Comparison of ENCODE assay signal across 2 cellular contexts in the genomic region with DNA sequence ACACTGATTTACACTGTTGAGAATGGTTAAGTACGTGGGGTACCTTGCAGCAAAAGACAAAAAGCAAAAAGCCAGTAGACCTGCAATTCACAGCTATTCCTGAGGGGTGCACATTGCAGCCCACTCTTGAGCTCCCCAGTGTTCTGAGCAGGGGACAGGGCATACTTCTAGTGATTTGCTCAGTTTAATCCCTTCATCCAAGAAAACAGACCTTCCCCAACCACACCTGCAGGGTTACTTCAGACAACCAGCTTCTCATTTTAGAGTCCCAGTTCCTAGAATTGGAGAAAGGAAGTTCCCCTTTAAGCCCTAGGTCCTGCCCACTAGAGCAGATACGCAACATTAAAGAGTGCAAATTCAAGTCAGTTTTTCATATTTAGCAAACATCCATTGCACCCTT.
TF ChIP-seq lines count a peak whose summit lies in the region.

No MANE protein-coding gene starts in this region.

TF ChIP-seq in SK-N-SH, 30 proteins besides CTCF, POLR2A, EP300 and RAD21 (continued from another document):
- TF ChIP-seq, protein P1, sequence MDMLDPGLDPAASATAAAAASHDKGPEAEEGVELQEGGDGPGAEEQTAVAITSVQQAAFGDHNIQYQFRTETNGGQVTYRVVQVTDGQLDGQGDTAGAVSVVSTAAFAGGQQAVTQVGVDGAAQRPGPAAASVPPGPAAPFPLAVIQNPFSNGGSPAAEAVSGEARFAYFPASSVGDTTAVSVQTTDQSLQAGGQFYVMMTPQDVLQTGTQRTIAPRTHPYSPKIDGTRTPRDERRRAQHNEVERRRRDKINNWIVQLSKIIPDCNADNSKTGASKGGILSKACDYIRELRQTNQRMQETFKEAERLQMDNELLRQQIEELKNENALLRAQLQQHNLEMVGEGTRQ (IDR thresholded peaks at IDR 0.05; ENCODE audit: borderline replicate concordance, low read depth, low read length), result no peak
- TF ChIP-seq RFX5 (IDR thresholded peaks at IDR 0.05; ENCODE audit: low read length) (no peak), FOXM1 (IDR thresholded peaks at IDR 0.05; ENCODE audit: low read depth) (no peak), GATA2 (CRISPR knock-in tag; IDR thresholded peaks at IDR 0.05) (no peak), YY1 (IDR thresholded peaks at IDR 0.05; ENCODE audit: low read depth) (no peak), TEAD4 (IDR thresholded peaks at IDR 0.05; ENCODE audit: borderline replicate concordance, insufficient read depth) (no peak), FOXJ3 (CRISPR knock-in tag; IDR thresholded peaks at IDR 0.05) (no peak), MXI1 (IDR thresholded peaks at IDR 0.05; ENCODE audit: low read depth, low read length) (no peak)
- TF ChIP-seq, protein P2, sequence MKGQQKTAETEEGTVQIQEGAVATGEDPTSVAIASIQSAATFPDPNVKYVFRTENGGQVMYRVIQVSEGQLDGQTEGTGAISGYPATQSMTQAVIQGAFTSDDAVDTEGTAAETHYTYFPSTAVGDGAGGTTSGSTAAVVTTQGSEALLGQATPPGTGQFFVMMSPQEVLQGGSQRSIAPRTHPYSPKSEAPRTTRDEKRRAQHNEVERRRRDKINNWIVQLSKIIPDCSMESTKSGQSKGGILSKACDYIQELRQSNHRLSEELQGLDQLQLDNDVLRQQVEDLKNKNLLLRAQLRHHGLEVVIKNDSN (IDR thresholded peaks at IDR 0.05; ENCODE audit: borderline replicate concordance, low read depth), result no peak
- TF ChIP-seq, protein P3, sequence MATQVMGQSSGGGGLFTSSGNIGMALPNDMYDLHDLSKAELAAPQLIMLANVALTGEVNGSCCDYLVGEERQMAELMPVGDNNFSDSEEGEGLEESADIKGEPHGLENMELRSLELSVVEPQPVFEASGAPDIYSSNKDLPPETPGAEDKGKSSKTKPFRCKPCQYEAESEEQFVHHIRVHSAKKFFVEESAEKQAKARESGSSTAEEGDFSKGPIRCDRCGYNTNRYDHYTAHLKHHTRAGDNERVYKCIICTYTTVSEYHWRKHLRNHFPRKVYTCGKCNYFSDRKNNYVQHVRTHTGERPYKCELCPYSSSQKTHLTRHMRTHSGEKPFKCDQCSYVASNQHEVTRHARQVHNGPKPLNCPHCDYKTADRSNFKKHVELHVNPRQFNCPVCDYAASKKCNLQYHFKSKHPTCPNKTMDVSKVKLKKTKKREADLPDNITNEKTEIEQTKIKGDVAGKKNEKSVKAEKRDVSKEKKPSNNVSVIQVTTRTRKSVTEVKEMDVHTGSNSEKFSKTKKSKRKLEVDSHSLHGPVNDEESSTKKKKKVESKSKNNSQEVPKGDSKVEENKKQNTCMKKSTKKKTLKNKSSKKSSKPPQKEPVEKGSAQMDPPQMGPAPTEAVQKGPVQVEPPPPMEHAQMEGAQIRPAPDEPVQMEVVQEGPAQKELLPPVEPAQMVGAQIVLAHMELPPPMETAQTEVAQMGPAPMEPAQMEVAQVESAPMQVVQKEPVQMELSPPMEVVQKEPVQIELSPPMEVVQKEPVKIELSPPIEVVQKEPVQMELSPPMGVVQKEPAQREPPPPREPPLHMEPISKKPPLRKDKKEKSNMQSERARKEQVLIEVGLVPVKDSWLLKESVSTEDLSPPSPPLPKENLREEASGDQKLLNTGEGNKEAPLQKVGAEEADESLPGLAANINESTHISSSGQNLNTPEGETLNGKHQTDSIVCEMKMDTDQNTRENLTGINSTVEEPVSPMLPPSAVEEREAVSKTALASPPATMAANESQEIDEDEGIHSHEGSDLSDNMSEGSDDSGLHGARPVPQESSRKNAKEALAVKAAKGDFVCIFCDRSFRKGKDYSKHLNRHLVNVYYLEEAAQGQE (IDR thresholded peaks at IDR 0.05; ENCODE audit: low read depth, low read length), result no peak

TF ChIP-seq in SK-N-SH treated with all-trans-retinoic acid at 6 μM for 48 hours, 23 proteins besides CTCF, POLR2A, EP300 and RAD21:
- TF ChIP-seq, protein P4, sequence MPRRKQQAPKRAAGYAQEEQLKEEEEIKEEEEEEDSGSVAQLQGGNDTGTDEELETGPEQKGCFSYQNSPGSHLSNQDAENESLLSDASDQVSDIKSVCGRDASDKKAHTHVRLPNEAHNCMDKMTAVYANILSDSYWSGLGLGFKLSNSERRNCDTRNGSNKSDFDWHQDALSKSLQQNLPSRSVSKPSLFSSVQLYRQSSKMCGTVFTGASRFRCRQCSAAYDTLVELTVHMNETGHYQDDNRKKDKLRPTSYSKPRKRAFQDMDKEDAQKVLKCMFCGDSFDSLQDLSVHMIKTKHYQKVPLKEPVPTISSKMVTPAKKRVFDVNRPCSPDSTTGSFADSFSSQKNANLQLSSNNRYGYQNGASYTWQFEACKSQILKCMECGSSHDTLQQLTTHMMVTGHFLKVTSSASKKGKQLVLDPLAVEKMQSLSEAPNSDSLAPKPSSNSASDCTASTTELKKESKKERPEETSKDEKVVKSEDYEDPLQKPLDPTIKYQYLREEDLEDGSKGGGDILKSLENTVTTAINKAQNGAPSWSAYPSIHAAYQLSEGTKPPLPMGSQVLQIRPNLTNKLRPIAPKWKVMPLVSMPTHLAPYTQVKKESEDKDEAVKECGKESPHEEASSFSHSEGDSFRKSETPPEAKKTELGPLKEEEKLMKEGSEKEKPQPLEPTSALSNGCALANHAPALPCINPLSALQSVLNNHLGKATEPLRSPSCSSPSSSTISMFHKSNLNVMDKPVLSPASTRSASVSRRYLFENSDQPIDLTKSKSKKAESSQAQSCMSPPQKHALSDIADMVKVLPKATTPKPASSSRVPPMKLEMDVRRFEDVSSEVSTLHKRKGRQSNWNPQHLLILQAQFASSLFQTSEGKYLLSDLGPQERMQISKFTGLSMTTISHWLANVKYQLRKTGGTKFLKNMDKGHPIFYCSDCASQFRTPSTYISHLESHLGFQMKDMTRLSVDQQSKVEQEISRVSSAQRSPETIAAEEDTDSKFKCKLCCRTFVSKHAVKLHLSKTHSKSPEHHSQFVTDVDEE (CRISPR knock-in tag; IDR thresholded peaks at IDR 0.05), result no peak
- TF ChIP-seq, protein P5, sequence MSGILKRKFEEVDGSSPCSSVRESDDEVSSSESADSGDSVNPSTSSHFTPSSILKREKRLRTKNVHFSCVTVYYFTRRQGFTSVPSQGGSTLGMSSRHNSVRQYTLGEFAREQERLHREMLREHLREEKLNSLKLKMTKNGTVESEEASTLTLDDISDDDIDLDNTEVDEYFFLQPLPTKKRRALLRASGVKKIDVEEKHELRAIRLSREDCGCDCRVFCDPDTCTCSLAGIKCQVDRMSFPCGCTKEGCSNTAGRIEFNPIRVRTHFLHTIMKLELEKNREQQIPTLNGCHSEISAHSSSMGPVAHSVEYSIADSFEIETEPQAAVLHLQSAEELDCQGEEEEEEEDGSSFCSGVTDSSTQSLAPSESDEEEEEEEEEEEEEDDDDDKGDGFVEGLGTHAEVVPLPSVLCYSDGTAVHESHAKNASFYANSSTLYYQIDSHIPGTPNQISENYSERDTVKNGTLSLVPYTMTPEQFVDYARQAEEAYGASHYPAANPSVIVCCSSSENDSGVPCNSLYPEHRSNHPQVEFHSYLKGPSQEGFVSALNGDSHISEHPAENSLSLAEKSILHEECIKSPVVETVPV (CRISPR knock-in tag; IDR thresholded peaks at IDR 0.05), result no peak
- no peak for TF ChIP-seq ARNTL (CRISPR knock-in tag; IDR thresholded peaks at IDR 0.05; ENCODE audit: borderline replicate concordance, low read depth)
- no peak for TF ChIP-seq RARB (CRISPR knock-in tag; IDR thresholded peaks at IDR 0.05)
- TF ChIP-seq SNAI2 (CRISPR knock-in tag; IDR thresholded peaks at IDR 0.05), result no peak
- TF ChIP-seq ZNF70 (CRISPR knock-in tag; IDR thresholded peaks at IDR 0.05), result no peak; the same call in 1 of the 2 replicates
